ENCODE assay signal across 19 cellular contexts in genomic region chr7:81603-82342, GRCh38.
DNase-seq lines count a peak whose midpoint lies in the region; ATAC-seq and TF ChIP-seq lines count a peak whose summit lies in the region.
"Had no signal": no experiment of that assay in that cellular context is flagged by ENCODE, and none has a peak within 500 bp of the region (broad histone marks: within the 10 kb centered on the region; RNA-seq: fewer than 3 reads in every experiment).

No MANE protein-coding gene starts in this region.

- H3K27me3 Mint-ChIP-seq in activated naive CD8-positive, alpha-beta T cell treated with anti-CD3 and anti-CD28 coated beads, Interleukin-2, amount 50 U/mL, for 24 hours, result peaks cover 3% of the 10 kb centered on the region
- H3K27me3 Mint-ChIP-seq: activated naive CD8-positive, alpha-beta T cell treated with anti-CD3 and anti-CD28 coated beads, Interleukin-2, amount 10 ng/mL, durations not matched to agents 7 days and 5 days had no signal

- H3K4me3 Mint-ChIP-seq in activated naive CD8-positive, alpha-beta T cell treated with anti-CD3 and anti-CD28 coated beads, Interleukin-2, amount 50 U/mL, for 24 hours, result no peak overlapping the region
- H3K4me3 Mint-ChIP-seq: activated naive CD8-positive, alpha-beta T cell treated with anti-CD3 and anti-CD28 coated beads, Interleukin-2, amount 10 ng/mL, durations not matched to agents 7 days and 5 days had no signal

- no peaks in the 10 kb centered on the region for H3K4me1 ChIP-seq in Peyer's patch

- H3K9me3 Mint-ChIP-seq in activated naive CD8-positive, alpha-beta T cell treated with anti-CD3 and anti-CD28 coated beads, Interleukin-2, amount 50 U/mL, for 24 hours, result no peaks in the 10 kb centered on the region
- H3K9me3 Mint-ChIP-seq: activated naive CD8-positive, alpha-beta T cell treated with anti-CD3 and anti-CD28 coated beads, Interleukin-2, amount 10 ng/mL, durations not matched to agents 7 days and 5 days had no signal

- H3K9me3 ChIP-seq in Peyer's patch, result no peaks in the 10 kb centered on the region
- H3K9me3 ChIP-seq: gastroesophageal sphincter, thoracic aorta had no signal

- no peak overlapping the region for H3K27ac Mint-ChIP-seq in activated naive CD8-positive, alpha-beta T cell treated with anti-CD3 and anti-CD28 coated beads, Interleukin-2, amount 50 U/mL, for 24 hours
- H3K27ac Mint-ChIP-seq: activated naive CD8-positive, alpha-beta T cell treated with anti-CD3 and anti-CD28 coated beads, Interleukin-2, amount 10 ng/mL, durations not matched to agents 7 days and 5 days had no signal

- no peaks in the 10 kb centered on the region for H3K36me3 ChIP-seq in Peyer's patch
- H3K36me3 ChIP-seq: gastroesophageal sphincter, thoracic aorta had no signal

- DNase-seq in NCI-H146 (lab: John Stamatoyannopoulos, UW) (peak; percentile 22), NCI-H146 treated with DMSO at 0.1 percent for 48 hours (lab: John Stamatoyannopoulos, UW; ENCODE audit: unreplicated experiment) (no peak), Peyer's patch (peak in 2 of 3 donors; percentile 19 to 32), kidney tubule cell (ENCODE audit: low spot score) (peak; percentile 19), posterior vena cava (ENCODE audit: low spot score) (peak; percentile 70), NCI-H446 (lab: John Stamatoyannopoulos, UW) (no peak)
- DNase-seq in activated naive CD8-positive, alpha-beta T cell treated with anti-CD3 and anti-CD28 coated beads, Interleukin-2, amount 50 U/mL, for 24 hours, result no peak
- DNase-seq: activated CD4-positive, alpha-beta T cell treated with anti-CD3 and anti-CD28 coated beads, Interleukin-2, amount 50 U/mL, for 4 hours; activated naive CD8-positive, alpha-beta T cell treated with anti-CD3 and anti-CD28 coated beads, Interleukin-2, amount 10 ng/mL, durations not matched to agents 7 days and 5 days; erythroblast; left ventricle myocardium superior; NCI-H1694 treated with DMSO at 0.1 percent for 48 hours; NCI-H510A had no signal

- no peaks in the 10 kb centered on the region for H3K36me3 Mint-ChIP-seq in activated naive CD8-positive, alpha-beta T cell treated with anti-CD3 and anti-CD28 coated beads, Interleukin-2, amount 50 U/mL, for 24 hours (ENCODE audit: low read depth)
- H3K36me3 Mint-ChIP-seq: activated naive CD8-positive, alpha-beta T cell treated with anti-CD3 and anti-CD28 coated beads, Interleukin-2, amount 10 ng/mL, durations not matched to agents 7 days and 5 days had no signal

- no peak overlapping the region for H3K4me3 ChIP-seq in Peyer's patch
- H3K4me3 ChIP-seq: gastroesophageal sphincter, smooth muscle cell, thoracic aorta had no signal

- H3K4me1 Mint-ChIP-seq in activated naive CD8-positive, alpha-beta T cell treated with anti-CD3 and anti-CD28 coated beads, Interleukin-2, amount 50 U/mL, for 24 hours, result no peaks in the 10 kb centered on the region
- H3K4me1 Mint-ChIP-seq: activated naive CD8-positive, alpha-beta T cell treated with anti-CD3 and anti-CD28 coated beads, Interleukin-2, amount 10 ng/mL, durations not matched to agents 7 days and 5 days had no signal

- H3K27ac ChIP-seq in Peyer's patch, result no peak overlapping the region
- H3K27ac ChIP-seq: 22Rv1, gastroesophageal sphincter, RWPE1, thoracic aorta had no signal

- no peak for TF ChIP-seq CTCF in Peyer's patch (IDR thresholded peaks at IDR 0.05)

- intact Hi-C loops in posterior vena cava (cut with DNase I), result no loop called here

- no peak for ATAC-seq in HG02571 (IDR thresholded peaks at IDR 0.05; ENCODE audit: unreplicated experiment)
- no peak for ATAC-seq in activated naive CD8-positive, alpha-beta T cell treated with anti-CD3 and anti-CD28 coated beads, Interleukin-2, amount 50 U/mL, for 24 hours
- ATAC-seq: gastroesophageal sphincter, left ventricle myocardium superior had no signal

- TF ChIP-seq POLR2A in Peyer's patch (IDR thresholded peaks at IDR 0.05), result no peak

- H3K27me3 ChIP-seq in Peyer's patch, result no peaks in the 10 kb centered on the region
- H3K27me3 ChIP-seq: gastroesophageal sphincter had no signal

Comparison
In these comparisons a context has a peak if more than half of its experiments do, and no peak if none do; other contexts are left out.
1. DNase-seq: peak in NCI-H146 (single experiment), Peyer's patch (2 of 3), kidney tubule cell (single experiment) and posterior vena cava (single experiment); none in NCI-H146 treated with DMSO at 0.1 percent for 48 hours (single experiment), activated naive CD8-positive, alpha-beta T cell treated with anti-CD3 and anti-CD28 coated beads, Interleukin-2, amount 50 U/mL, for 24 hours (single experiment) and NCI-H446 (0 of 2).